ENCODE assay signal across 1 cellular context in genomic region chr11:94141511-94142307, GRCh38.
TF ChIP-seq lines count a peak whose summit lies in the region.

No MANE protein-coding gene starts in this region.

TF ChIP-seq in HepG2, 621 proteins besides CTCF, POLR2A, EP300 and RAD21 (continued from another document):
- TF ChIP-seq ZNF569 (CRISPR knock-in tag; IDR thresholded peaks at IDR 0.05; ENCODE audit: borderline replicate concordance), result no peak
